ENCODE assay signal across 9 cellular contexts in the genomic region with DNA sequence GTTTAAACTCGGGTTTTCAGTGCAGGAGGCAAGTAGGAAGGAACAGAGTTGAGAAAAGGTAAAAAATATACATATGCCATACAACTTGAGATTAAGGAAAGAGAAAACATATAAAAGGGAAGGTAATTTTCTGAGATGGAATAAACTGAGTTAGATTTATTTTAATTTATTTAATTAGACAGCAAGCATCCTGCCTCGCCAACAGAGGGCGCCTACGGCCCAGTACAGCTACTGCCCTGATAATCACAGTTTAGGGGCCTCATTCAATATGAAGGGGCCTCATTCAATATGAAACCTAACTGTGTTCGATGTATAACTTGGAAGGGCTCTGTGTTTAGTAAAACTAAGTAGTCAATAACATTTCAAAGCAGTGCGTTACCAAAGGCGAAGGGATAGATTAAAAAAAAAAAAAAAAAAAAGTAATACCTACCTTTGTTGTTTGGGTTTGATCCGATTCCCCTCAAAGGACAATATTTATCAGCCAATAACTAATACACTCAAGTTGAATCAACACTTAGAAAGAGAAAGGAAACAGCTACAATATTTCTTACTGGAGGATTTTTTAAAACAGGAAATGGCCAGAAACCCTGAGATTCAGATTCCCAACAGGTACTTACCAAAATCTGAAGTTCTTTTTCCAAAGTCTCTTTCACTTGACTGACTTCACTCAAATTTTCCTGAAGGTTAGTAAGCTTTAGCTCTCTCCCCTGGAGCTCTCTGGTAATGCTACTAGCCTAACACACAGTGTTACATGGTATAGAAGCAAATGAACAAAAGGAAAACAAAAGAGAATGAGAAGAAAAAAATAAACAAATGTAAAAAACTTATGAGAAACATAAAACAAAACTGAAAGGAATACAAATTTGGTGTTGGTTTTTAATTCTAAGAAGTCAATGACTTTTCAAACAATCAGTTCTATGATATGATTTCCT.
DNase-seq lines count a peak whose midpoint lies in the region; ATAC-seq, FAIRE-seq and TF ChIP-seq lines count a peak whose summit lies in the region.
"Had no signal": no experiment of that assay in that cellular context is flagged by ENCODE, and none has a peak within 500 bp of the region (broad histone marks: within the 10 kb centered on the region; RNA-seq: fewer than 3 reads in every experiment).

No MANE protein-coding gene starts in this region.

- peak overlapping the region; percentile 25 for H3K27ac Mint-ChIP-seq in memory B cell
- H3K27ac Mint-ChIP-seq: IgD-negative memory B cell had no signal

- H3K36me3 ChIP-seq in HUES48 (ENCODE audit: control insufficient read depth, insufficient read depth, low read length): peaks cover 18% of the 10 kb centered on the region
- H3K36me3 ChIP-seq in K562 (ENCODE audit: control insufficient read depth, insufficient read depth, low read length): peaks cover 42% of the 10 kb centered on the region
- H3K36me3 ChIP-seq in tibial artery: peaks cover 60 to 96% (median 72%) of the 10 kb centered on the region in 3 donors
- peaks cover 12 to 18% of the 10 kb centered on the region in 2 donors for H3K36me3 ChIP-seq in aorta (ENCODE audit: control insufficient read depth in 1 of 2, insufficient read depth in 2 of 2, low read length in 1 of 2)

- in situ Hi-C loops in K562 (cut with MboI): no loop called here

- peak overlapping the region; percentile 62 for H3K27ac ChIP-seq in HUES48 (ENCODE audit: low read depth, low read length)
- H3K27ac ChIP-seq in K562 (ENCODE audit: extremely low read depth, low read depth, low read length): peak overlapping the region; percentile 32; the same call in 1 of the 3 replicates
- H3K27ac ChIP-seq in tibial artery: no peak overlapping the region
- no peak overlapping the region for H3K27ac ChIP-seq in aorta (ENCODE audit: low read depth in 1 of 2, low read length in 2 of 2)

- no peaks in the 10 kb centered on the region for H4K20me1 ChIP-seq in K562 (replicated peaks; ENCODE audit: control insufficient read depth, insufficient read depth, low read length)

- H3K4me2 ChIP-seq in K562 (ENCODE audit: insufficient read depth, low read length): no peak overlapping the region

- H3K4me3 ChIP-seq in HUES48 (ENCODE audit: low read depth, low read length): no peak overlapping the region
- no peak overlapping the region for H3K4me3 ChIP-seq in K562
- H3K4me3 ChIP-seq in tibial artery: no peak overlapping the region
- H3K4me3 ChIP-seq in aorta (ENCODE audit: low read length in 2 of 2): no peak overlapping the region

- ATAC-seq in K562 (peak; percentile 20; the same call in 1 of the 3 replicates), memory B cell (ENCODE audit: low read depth) (no peak), aorta (ENCODE audit: low FRiP score) (no peak)

- WGBS in K562 (ENCODE audit: insufficient coverage, low coverage, missing lambda C conversion rate): 40% methylated on average over 8 of the region's 8 CpGs
- 83 to 84% methylated on average over 8 of the region's 8 CpGs for WGBS in aorta, 2 donors

- H3K36me3 Mint-ChIP-seq in memory B cell: peaks cover 21% of the 10 kb centered on the region

- no peak overlapping the region for H2AFZ ChIP-seq in K562 (ENCODE audit: low read depth, low read length)

- H3K9ac ChIP-seq in HUES48 (ENCODE audit: low read depth, low read length) (no peak overlapping the region), K562 (ENCODE audit: insufficient read depth in 1 of 2, low read depth in 2 of 2, low read length in 2 of 2) (no peak overlapping the region)

- H3K9me3 ChIP-seq in HUES48 (ENCODE audit: control insufficient read depth, insufficient read depth, low read length) (no peaks in the 10 kb centered on the region), K562 (replicated peaks; ENCODE audit: control insufficient read depth, insufficient read depth, low read depth, low read length) (no peaks in the 10 kb centered on the region), tibial artery (no peaks in the 10 kb centered on the region), aorta (ENCODE audit: control insufficient read depth, low read length) (no peaks in the 10 kb centered on the region)

- FAIRE-seq in K562 (lab: Jason Lieb, UNC): no peak

- H3K4me3 Mint-ChIP-seq in memory B cell: no peak overlapping the region
- H3K4me3 Mint-ChIP-seq: IgD-negative memory B cell had no signal

- CTCF ChIA-PET in K562 (lab: Yijun Ruan, JAX; ENCODE audit: low intra/inter-chr PET ratio): interaction anchor here (0.6 to 2.2 kb wide), 5 partner anchors 16 to 136 kb away, joined by 3 to 13 read pairs (median 4); partner anchors contain the start of gene CLIP1

- no peaks in the 10 kb centered on the region for H3K27me3 Mint-ChIP-seq in memory B cell
- H3K27me3 Mint-ChIP-seq: IgD-negative memory B cell had no signal

- no TSS peak for BruUV-seq in K562 (replicated peaks; lab: Mats Ljungman, UMichigan)

- H3K79me2 ChIP-seq in K562 (ENCODE audit: control insufficient read depth, insufficient read depth, low read length): no peaks in the 10 kb centered on the region

- no peaks in the 10 kb centered on the region for H3K9me1 ChIP-seq in K562 (ENCODE audit: control insufficient read depth, insufficient read depth, low read length)

- no peaks in the 10 kb centered on the region for H3K4me1 Mint-ChIP-seq in memory B cell

- POLR2A ChIA-PET in K562 (lab: Yijun Ruan, JAX): interaction anchor here (0.7 to 1.6 kb wide), 5 partner anchors 11 to 167 kb away, joined by 3 to 4 read pairs (median 4); no protein-coding TSS in a partner anchor

- no peak for TF ChIP-seq EP300 in K562 (IDR thresholded peaks at IDR 0.05; ENCODE audit: low read length)

- H3K27me3 ChIP-seq in HUES48 (ENCODE audit: control insufficient read depth, insufficient read depth, low read length) (no peaks in the 10 kb centered on the region), K562 (ENCODE audit: control insufficient read depth in 2 of 2, insufficient read depth in 2 of 2, low read length in 2 of 2) (no peaks in the 10 kb centered on the region), tibial artery (no peaks in the 10 kb centered on the region), aorta (ENCODE audit: control insufficient read depth in 1 of 2, insufficient read depth in 2 of 2, low read length in 1 of 2) (no peaks in the 10 kb centered on the region)

- TF ChIP-seq POLR2A in K562 (conservative IDR thresholded peaks at IDR 0.05): no peak

- H3K4me1 ChIP-seq in HUES48 (ENCODE audit: control insufficient read depth, insufficient read depth, low read length) (no peaks in the 10 kb centered on the region), K562 (replicated peaks in 1 of 2; ENCODE audit: control insufficient read depth in 2 of 2, insufficient read depth in 2 of 2, low read length in 2 of 2) (peaks cover 4 to 19% of the 10 kb centered on the region in 2 experiments; a peak in 4 of 5 replicates), tibial artery (no peaks in the 10 kb centered on the region), aorta (ENCODE audit: control insufficient read depth in 1 of 2, insufficient read depth in 2 of 2, low read length in 2 of 2) (no peaks in the 10 kb centered on the region)

- no peaks in the 10 kb centered on the region for H3K9me3 Mint-ChIP-seq in memory B cell
- H3K9me3 Mint-ChIP-seq: IgD-negative memory B cell had no signal

- peak; percentile 49 to 70 for TF ChIP-seq RAD21 in K562 (CRISPR knock-in tag; conservative IDR thresholded peaks at IDR 0.05 in 1 of 2, IDR thresholded peaks at IDR 0.05 in 1 of 2)

- TF ChIP-seq CTCF in K562 (IDR thresholded peaks at IDR 0.05 in 2 of 3, conservative IDR thresholded peaks at IDR 0.05 in 1 of 3; ENCODE audit: insufficient read depth in 2 of 3, low read depth in 1 of 3, low read length in 3 of 3) (peak; percentile 81 to 92 (median 82)), tibial artery (IDR thresholded peaks at IDR 0.05) (peak; percentile 29 to 43)

- intact Hi-C loops in K562 (cut with micrococcal nuclease): loop anchor here (2.0 kb wide), 1 partner anchor 135 kb away; no protein-coding TSS in a partner anchor
- intact Hi-C loops in tibial artery (cut with DNase I; ENCODE audit: low total_unique reads): no loop called here
- intact Hi-C loops in aorta (cut with DNase I): no loop called here

- DNase-seq in CMK (ENCODE audit: low read depth) (peak; percentile 4), T-helper 1 cell (peak in 3 of 5 donors; percentile 22 to 41 (median 29)), K562 (ENCODE audit: extremely low read depth in 1 of 4, low spot score in 3 of 4) (peak; percentile 33 to 62 (median 50)), memory B cell (ENCODE audit: low spot score in 2 of 2) (peak; percentile 4 to 28), tibial artery (no peak), aorta (no peak), hypothalamus (lab: John Stamatoyannopoulos, UW) (no peak)

TF ChIP-seq in K562, 482 proteins besides CTCF, POLR2A, EP300 and RAD21 (continues in another document):
- TF ChIP-seq ZNF589 (CRISPR knock-in tag; IDR thresholded peaks at IDR 0.05; ENCODE audit: low read depth) (no peak), SMC3 (conservative IDR thresholded peaks at IDR 0.05; ENCODE audit: insufficient read depth, low read depth, low read length) (peak; percentile 69), DEAF1 (CRISPR knock-in tag; IDR thresholded peaks at IDR 0.05) (peak; percentile 24), SMAD2 (IDR thresholded peaks at IDR 0.05; ENCODE audit: low read depth, low read length) (no peak)
- TF ChIP-seq, protein P1, sequence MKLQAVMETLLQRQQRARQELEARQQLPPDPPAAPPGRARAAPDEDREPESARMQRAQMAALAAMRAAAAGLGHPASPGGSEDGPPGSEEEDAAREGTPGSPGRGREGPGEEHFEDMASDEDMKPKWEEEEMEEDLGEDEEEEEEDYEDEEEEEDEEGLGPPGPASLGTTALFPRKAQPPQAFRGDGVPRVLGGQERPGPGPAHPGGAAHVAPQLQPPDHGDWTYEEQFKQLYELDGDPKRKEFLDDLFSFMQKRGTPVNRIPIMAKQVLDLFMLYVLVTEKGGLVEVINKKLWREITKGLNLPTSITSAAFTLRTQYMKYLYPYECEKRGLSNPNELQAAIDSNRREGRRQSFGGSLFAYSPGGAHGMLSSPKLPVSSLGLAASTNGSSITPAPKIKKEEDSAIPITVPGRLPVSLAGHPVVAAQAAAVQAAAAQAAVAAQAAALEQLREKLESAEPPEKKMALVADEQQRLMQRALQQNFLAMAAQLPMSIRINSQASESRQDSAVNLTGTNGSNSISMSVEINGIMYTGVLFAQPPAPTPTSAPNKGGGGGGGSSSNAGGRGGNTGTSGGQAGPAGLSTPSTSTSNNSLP (IDR thresholded peaks at IDR 0.05; ENCODE audit: borderline replicate concordance, low read depth, low read length): peak; percentile 97

Comparison
In these comparisons a context has a peak if more than half of its experiments do, and no peak if none do; other contexts are left out.
1. DNase-seq: peak in CMK (single experiment), T-helper 1 cell (3 of 5), K562 (4 of 4) and memory B cell (2 of 2); none in tibial artery (0 of 2), aorta (0 of 2) and hypothalamus (0 of 51).
2. H3K27ac ChIP-seq: peak in HUES48 (single experiment) and K562 (single experiment); none in tibial artery (0 of 2) and aorta (0 of 2).